20 cellular contexts compared by ENCODE assay signal in the genomic region with DNA sequence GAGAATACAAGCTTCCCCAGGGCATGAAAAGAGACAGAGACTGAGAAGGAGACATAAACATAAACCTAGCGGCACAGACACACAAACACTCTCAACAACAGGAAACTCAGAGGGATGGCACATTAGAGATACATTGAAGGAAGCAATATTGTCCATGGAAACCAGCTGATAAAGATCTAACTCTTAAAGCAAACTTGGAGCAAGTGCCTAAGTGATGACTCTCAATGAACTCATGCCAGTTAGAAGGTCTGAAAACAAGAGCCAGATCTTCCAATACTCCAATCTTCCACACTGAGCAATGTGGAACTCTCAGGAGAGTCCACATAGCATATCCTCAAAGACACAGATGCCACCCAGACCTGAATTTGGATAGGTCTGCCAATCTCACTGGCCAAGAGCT.
A peak's percentile ranks its signal among the peaks of the same experiment; 100 is the strongest.
DNase-seq lines count a peak whose midpoint lies in the region; TF ChIP-seq lines count a peak whose summit lies in the region.
"Had no signal": no experiment of that assay in that cellular context is flagged by ENCODE, and none has a peak within 500 bp of the region (broad histone marks: within the 10 kb centered on the region; RNA-seq: fewer than 3 reads in every experiment).

No MANE protein-coding gene starts in this region.

- H3K4me1 ChIP-seq in mammary epithelial cell (ENCODE audit: insufficient read depth, low read length) (no peaks in the 10 kb centered on the region), breast epithelium (no peaks in the 10 kb centered on the region), adipocyte (ENCODE audit: control insufficient read depth, insufficient read depth, low read length) (no peaks in the 10 kb centered on the region), osteoblast (ENCODE audit: insufficient read depth, low read length) (peaks cover 4% of the 10 kb centered on the region), colonic mucosa (no peaks in the 10 kb centered on the region)
- H3K4me1 ChIP-seq in CD8-positive, alpha-beta memory T cell (ENCODE audit: insufficient read depth, low read length): no peaks in the 10 kb centered on the region
- H3K4me1 ChIP-seq: BLaER1 had no signal

- no TSS peak for BruUV-seq in mammary epithelial cell (replicated peaks; lab: Mats Ljungman, UMichigan)

- H3K4me3 Mint-ChIP-seq in CD8-positive, alpha-beta memory T cell: no peak overlapping the region
- H3K4me3 Mint-ChIP-seq: CD4-positive, CD25-positive, alpha-beta regulatory T cell had no signal

- in situ Hi-C loops in mammary epithelial cell (cut with MboI; ENCODE audit: low sequenced_read_pairs in 2 of 2): no loop called here

- TF ChIP-seq CTCF in mammary epithelial cell (conservative IDR thresholded peaks at IDR 0.05 in 1 of 2, IDR thresholded peaks at IDR 0.05 in 1 of 2; ENCODE audit: extremely low read depth in 1 of 2, insufficient read depth in 1 of 2, low read depth in 1 of 2, low read length in 2 of 2): no peak
- no peak for TF ChIP-seq CTCF in breast epithelium (IDR thresholded peaks at IDR 0.05)
- TF ChIP-seq CTCF in osteoblast (IDR thresholded peaks at IDR 0.05; ENCODE audit: extremely low read depth, low read depth, low read length): no peak
- TF ChIP-seq CTCF in colonic mucosa (IDR thresholded peaks at IDR 0.05): no peak

- H4K20me1 ChIP-seq in mammary epithelial cell (ENCODE audit: insufficient read depth, low read length) (no peaks in the 10 kb centered on the region), osteoblast (ENCODE audit: insufficient read depth, low read length) (no peaks in the 10 kb centered on the region)
- H4K20me1 ChIP-seq: BLaER1 had no signal

- dilution Hi-C loops in mammary epithelial cell (cut with HindIII; ENCODE audit: low sequenced_read_pairs): no loop called here

- no peaks in the 10 kb centered on the region for H3K79me2 ChIP-seq in mammary epithelial cell (ENCODE audit: insufficient read depth, low read length)
- no peaks in the 10 kb centered on the region for H3K79me2 ChIP-seq in osteoblast (ENCODE audit: insufficient read depth, low read length)

- H3K9me3 ChIP-seq in mammary epithelial cell (replicated peaks; ENCODE audit: insufficient read depth, low read length) (peaks cover 16% of the 10 kb centered on the region), breast epithelium (no peaks in the 10 kb centered on the region), adipocyte (ENCODE audit: control insufficient read depth, low read length) (no peaks in the 10 kb centered on the region), osteoblast (ENCODE audit: low read depth, low read length) (no peaks in the 10 kb centered on the region), colonic mucosa (no peaks in the 10 kb centered on the region)
- H3K9me3 ChIP-seq in CD8-positive, alpha-beta memory T cell (ENCODE audit: low read length): no peaks in the 10 kb centered on the region
- H3K9me3 ChIP-seq: BLaER1 had no signal

- H3K4me1 Mint-ChIP-seq in CD8-positive, alpha-beta memory T cell: no peaks in the 10 kb centered on the region
- H3K4me1 Mint-ChIP-seq: CD4-positive, CD25-positive, alpha-beta regulatory T cell had no signal

- CTCF ChIA-PET in mammary epithelial cell (lab: Charles Lee; ENCODE audit: low non-redundant PET): no interaction called here
- CTCF ChIA-PET in CD8-positive, alpha-beta memory T cell (lab: Charles Lee): no interaction called here

- no peaks in the 10 kb centered on the region for H3K36me3 ChIP-seq in mammary epithelial cell (ENCODE audit: insufficient read depth, low read length)
- H3K36me3 ChIP-seq in breast epithelium: no peaks in the 10 kb centered on the region
- no peaks in the 10 kb centered on the region for H3K36me3 ChIP-seq in adipocyte (ENCODE audit: control insufficient read depth, insufficient read depth, low read length, severe bottlenecking)
- no peaks in the 10 kb centered on the region for H3K36me3 ChIP-seq in osteoblast (ENCODE audit: insufficient read depth, low read length)
- H3K36me3 ChIP-seq in CD8-positive, alpha-beta memory T cell (ENCODE audit: insufficient read depth, low read length): no peaks in the 10 kb centered on the region
- no peaks in the 10 kb centered on the region for H3K36me3 ChIP-seq in colonic mucosa
- H3K36me3 ChIP-seq: BLaER1 had no signal

- H2AFZ ChIP-seq in mammary epithelial cell (ENCODE audit: low read depth, low read length) (no peak overlapping the region), osteoblast (ENCODE audit: low read length) (no peak overlapping the region)

- H3K9ac ChIP-seq in mammary epithelial cell (ENCODE audit: insufficient read depth, low read length) (no peak overlapping the region), adipocyte (ENCODE audit: low read length) (no peak overlapping the region), colonic mucosa (ENCODE audit: low read depth in 2 of 2, low read length in 2 of 2) (no peak overlapping the region)
- H3K9ac ChIP-seq: BLaER1 had no signal

- H3K27ac ChIP-seq in mammary epithelial cell (ENCODE audit: insufficient read depth, low read depth, low read length) (no peak overlapping the region), breast epithelium (no peak overlapping the region), osteoblast (ENCODE audit: low read depth, low read length) (no peak overlapping the region), colonic mucosa (no peak overlapping the region)
- H3K27ac ChIP-seq in CD8-positive, alpha-beta memory T cell (ENCODE audit: low read depth, low read length): no peak overlapping the region
- H3K27ac ChIP-seq: 22Rv1, BLaER1 had no signal

- intact Hi-C loops in mammary epithelial cell (cut with micrococcal nuclease): no loop called here
- intact Hi-C loops in breast epithelium (cut with DNase I; ENCODE audit: low total_unique reads): no loop called here
- intact Hi-C loops in colonic mucosa (cut with DNase I): no loop called here

- H3K27ac Mint-ChIP-seq in CD8-positive, alpha-beta memory T cell: no peak overlapping the region
- H3K27ac Mint-ChIP-seq: CD4-positive, CD25-positive, alpha-beta regulatory T cell had no signal

- no peak for TF ChIP-seq POLR2A in breast epithelium (IDR thresholded peaks at IDR 0.05)

- H3K4me2 ChIP-seq in mammary epithelial cell (ENCODE audit: insufficient read depth, low read depth, low read length): no peak overlapping the region
- H3K4me2 ChIP-seq in osteoblast (ENCODE audit: insufficient read depth, low read length): peak overlapping the region; percentile 51
- H3K4me2 ChIP-seq: BLaER1 had no signal

- POLR2A ChIA-PET in CD8-positive, alpha-beta memory T cell (lab: Charles Lee): no interaction called here

- H3K36me3 Mint-ChIP-seq in CD8-positive, alpha-beta memory T cell: no peaks in the 10 kb centered on the region
- H3K36me3 Mint-ChIP-seq: CD4-positive, CD25-positive, alpha-beta regulatory T cell had no signal

- H3K4me3 ChIP-seq in mammary epithelial cell (replicated peaks in 1 of 3; ENCODE audit: insufficient read depth in 1 of 3, low read depth in 2 of 3, low read length in 3 of 3) (no peak overlapping the region), breast epithelium (no peak overlapping the region), adipocyte (ENCODE audit: low read length) (no peak overlapping the region), osteoblast (ENCODE audit: insufficient read depth, low read length) (no peak overlapping the region), colonic mucosa (no peak overlapping the region)
- H3K4me3 ChIP-seq in CD8-positive, alpha-beta memory T cell (ENCODE audit: low read length): no peak overlapping the region
- H3K4me3 ChIP-seq: BLaER1 had no signal

- peak; percentile 49 for DNase-seq in mammary epithelial cell
- no peak for DNase-seq in breast epithelium (ENCODE audit: low spot score in 2 of 2)
- DNase-seq in adipocyte (ENCODE audit: low read depth): peak; percentile 32
- no peak for DNase-seq in osteoblast (ENCODE audit: insufficient read length, low spot score, missing footprints)
- no peak for DNase-seq in CD8-positive, alpha-beta memory T cell
- DNase-seq in colonic mucosa: no peak
- DNase-seq in NCI-H1105 treated with DMSO at 0.1 percent for 48 hours (lab: John Stamatoyannopoulos, UW): no peak
- DNase-seq: CD4-positive, CD25-positive, alpha-beta regulatory T cell; HCEC 1CT; IMR-90; KG1; NCI-H1048; NCI-H1417 treated with DMSO at 0.1 percent for 48 hours; NCI-H1694 treated with DMSO at 0.1 percent for 48 hours; NCI-H2081; NCI-H2227 treated with DMSO at 0.1 percent for 48 hours; NCI-H526 treated with DMSO at 0.1 percent for 48 hours; SHP77 treated with DMSO at 0.1 percent for 48 hours had no signal

- H3K27me3 ChIP-seq in mammary epithelial cell (ENCODE audit: insufficient read depth, low read length): no peaks in the 10 kb centered on the region
- peaks cover 0 to 16% of the 10 kb centered on the region in 2 donors for H3K27me3 ChIP-seq in breast epithelium
- H3K27me3 ChIP-seq in adipocyte (replicated peaks; ENCODE audit: control insufficient read depth, insufficient read depth, low read length): no peaks in the 10 kb centered on the region
- no peaks in the 10 kb centered on the region for H3K27me3 ChIP-seq in osteoblast (ENCODE audit: insufficient read depth, low read length)
- H3K27me3 ChIP-seq in CD8-positive, alpha-beta memory T cell (ENCODE audit: insufficient read depth, low read length, poor library complexity, severe bottlenecking): no peaks in the 10 kb centered on the region
- no peaks in the 10 kb centered on the region for H3K27me3 ChIP-seq in colonic mucosa
- H3K27me3 ChIP-seq: BLaER1 had no signal

- peaks cover 4 to 10% of the 10 kb centered on the region in 2 donors for H3K27me3 Mint-ChIP-seq in CD8-positive, alpha-beta memory T cell
- H3K27me3 Mint-ChIP-seq: CD4-positive, CD25-positive, alpha-beta regulatory T cell had no signal

- 17% methylated on average over 1 of the region's 1 CpG for WGBS in mammary epithelial cell (ENCODE audit: low coverage, missing lambda C conversion rate)

- H3K9me3 Mint-ChIP-seq in CD8-positive, alpha-beta memory T cell: peaks cover 0 to 4% (median 2%) of the 10 kb centered on the region in 5 donors

Comparison
In these comparisons a context has a peak if more than half of its experiments do, and no peak if none do; other contexts are left out.
1. DNase-seq: peak in mammary epithelial cell (single experiment) and adipocyte (single experiment); none in breast epithelium (0 of 2), osteoblast (single experiment), CD8-positive, alpha-beta memory T cell (0 of 5), colonic mucosa (single experiment) and NCI-H1105 treated with DMSO at 0.1 percent for 48 hours (single experiment).